Comparison of ENCODE assay signal across 8 cellular contexts in genomic region chr2:197145471-197146056, GRCh38.
DNase-seq lines count a peak whose midpoint lies in the region; ATAC-seq and TF ChIP-seq lines count a peak whose summit lies in the region.

No MANE protein-coding gene starts in this region.

- H3K9me3 ChIP-seq in Loucy (ENCODE audit: insufficient read depth, low read depth, low read length): no peaks in the 10 kb centered on the region

- no peaks in the 10 kb centered on the region for H4K20me1 ChIP-seq in Loucy (ENCODE audit: insufficient read depth, low read length, poor library complexity, severe bottlenecking)

- peak overlapping the region; percentile 57 for H3K4me2 ChIP-seq in Loucy (ENCODE audit: low read depth, low read length, poor library complexity, severe bottlenecking)

- peaks cover 75% of the 10 kb centered on the region for H3K4me1 Mint-ChIP-seq in activated CD4-positive, alpha-beta T cell treated with anti-CD3 and anti-CD28 coated beads for 36 hours
- peaks cover 73% of the 10 kb centered on the region for H3K4me1 Mint-ChIP-seq in activated T-cell treated with anti-CD3 and anti-CD28 coated beads, Interleukin-2, amount 50 U/mL, for 4 hours (ENCODE audit: low read depth)
- H3K4me1 Mint-ChIP-seq in stimulated activated naive B cell treated with anti-CD40 and anti-IgM and Interleukin-4, amounts not matched to agents 10 μg/mL and 1 μg/mL and 100 μg/mL, for 72 hours: peaks cover 41 to 71% of the 10 kb centered on the region in 2 donors

- POLR2A ChIA-PET in activated CD4-positive, alpha-beta T cell treated with anti-CD3 and anti-CD28 coated beads for 36 hours (lab: Charles Lee): interaction anchor here (1.5 kb wide), 1 partner anchor 17 kb away, joined by 3 read pairs; no protein-coding TSS in a partner anchor

- no peaks in the 10 kb centered on the region for H3K27me3 Mint-ChIP-seq in activated CD4-positive, alpha-beta T cell treated with anti-CD3 and anti-CD28 coated beads for 36 hours
- H3K27me3 Mint-ChIP-seq in activated T-cell treated with anti-CD3 and anti-CD28 coated beads, Interleukin-2, amount 50 U/mL, for 4 hours (ENCODE audit: low read depth): no peaks in the 10 kb centered on the region
- no peaks in the 10 kb centered on the region for H3K27me3 Mint-ChIP-seq in stimulated activated naive B cell treated with anti-CD40 and anti-IgM and Interleukin-4, amounts not matched to agents 10 μg/mL and 1 μg/mL and 100 μg/mL, for 72 hours

- H3K9me3 Mint-ChIP-seq in activated CD4-positive, alpha-beta T cell treated with anti-CD3 and anti-CD28 coated beads for 36 hours (ENCODE audit: low read depth): peaks cover 1% of the 10 kb centered on the region
- no peaks in the 10 kb centered on the region for H3K9me3 Mint-ChIP-seq in activated T-cell treated with anti-CD3 and anti-CD28 coated beads, Interleukin-2, amount 50 U/mL, for 4 hours
- H3K9me3 Mint-ChIP-seq in stimulated activated naive B cell treated with anti-CD40 and anti-IgM and Interleukin-4, amounts not matched to agents 10 μg/mL and 1 μg/mL and 100 μg/mL, for 72 hours: peaks cover 3 to 4% of the 10 kb centered on the region in 2 donors

- H3K9ac ChIP-seq in Loucy (ENCODE audit: low read depth, low read length, poor library complexity, severe bottlenecking): no peak overlapping the region

- peak overlapping the region; percentile 88 for H3K27ac Mint-ChIP-seq in activated CD4-positive, alpha-beta T cell treated with anti-CD3 and anti-CD28 coated beads for 36 hours
- H3K27ac Mint-ChIP-seq in stimulated activated naive B cell treated with anti-CD40 and anti-IgM and Interleukin-4, amounts not matched to agents 10 μg/mL and 1 μg/mL and 100 μg/mL, for 72 hours: peak overlapping the region; percentile 98

- DNase-seq in activated CD4-positive, alpha-beta T cell treated with anti-CD3 and anti-CD28 coated beads for 36 hours: no peak
- DNase-seq in activated CD4-positive, alpha-beta T cell treated with anti-CD3 and anti-CD28 coated beads for 4 hours: no peak
- no peak for DNase-seq in activated T-cell treated with anti-CD3 and anti-CD28 coated beads, Interleukin-2, amount 50 U/mL, for 4 hours
- peak; percentile 73 for DNase-seq in stimulated activated naive B cell treated with anti-CD40 and anti-IgM and Interleukin-4, amounts not matched to agents 10 μg/mL and 1 μg/mL and 100 μg/mL, for 72 hours
- no peak for DNase-seq in posterior cingulate gyrus
- DNase-seq in stimulated activated CD4-positive, alpha-beta T cell treated with anti-CD3 and anti-CD28 coated beads, Interleukin-4, amount 100 ng/mL, for 24 hours: no peak

- H3K36me3 ChIP-seq in Loucy (ENCODE audit: insufficient read depth, low read length): peaks cover 5% of the 10 kb centered on the region; the same call in 1 of the 2 replicates

- no peak for TF ChIP-seq CTCF in Loucy (conservative IDR thresholded peaks at IDR 0.05; ENCODE audit: low read length)

- CTCF ChIA-PET in activated CD4-positive, alpha-beta T cell treated with anti-CD3 and anti-CD28 coated beads for 36 hours (lab: Charles Lee): interaction anchor here (0.7 to 2.6 kb wide), 8 partner anchors 8 to 174 kb away, joined by 3 to 10 read pairs (median 3); no protein-coding TSS in a partner anchor

- H3K79me2 ChIP-seq in Loucy (ENCODE audit: insufficient read depth, low read length): peaks cover 18% of the 10 kb centered on the region; the same call in 1 of the 2 replicates

- H3K9me2 ChIP-seq in Loucy (replicated peaks; ENCODE audit: low read depth, low read length): no peaks in the 10 kb centered on the region

- peaks cover 9% of the 10 kb centered on the region; the same call in 1 of the 2 replicates for H3F3A ChIP-seq in Loucy (ENCODE audit: low read depth)

- peaks cover 14% of the 10 kb centered on the region for H3K4me1 ChIP-seq in Loucy (ENCODE audit: insufficient read depth, low read length, poor library complexity, severe bottlenecking)

- no peak overlapping the region for H3K4me3 Mint-ChIP-seq in activated CD4-positive, alpha-beta T cell treated with anti-CD3 and anti-CD28 coated beads for 36 hours
- no peak overlapping the region for H3K4me3 Mint-ChIP-seq in activated T-cell treated with anti-CD3 and anti-CD28 coated beads, Interleukin-2, amount 50 U/mL, for 4 hours
- peak overlapping the region; percentile 57 to 61 for H3K4me3 Mint-ChIP-seq in stimulated activated naive B cell treated with anti-CD40 and anti-IgM and Interleukin-4, amounts not matched to agents 10 μg/mL and 1 μg/mL and 100 μg/mL, for 72 hours

- peak overlapping the region; percentile 12 for H3K4me3 ChIP-seq in Loucy (ENCODE audit: low read length, poor library complexity, severe bottlenecking)

- ATAC-seq in activated CD4-positive, alpha-beta T cell treated with anti-CD3 and anti-CD28 coated beads for 36 hours: peak; percentile 81
- ATAC-seq in GM21786 (IDR thresholded peaks at IDR 0.05; ENCODE audit: unreplicated experiment): peak; percentile 96
- peak; percentile 78 to 93 for ATAC-seq in activated T-cell treated with anti-CD3 and anti-CD28 coated beads, Interleukin-2, amount 50 U/mL, for 4 hours
- peak; percentile 95 to 97 for ATAC-seq in stimulated activated naive B cell treated with anti-CD40 and anti-IgM and Interleukin-4, amounts not matched to agents 10 μg/mL and 1 μg/mL and 100 μg/mL, for 72 hours (replicated peaks)

- intact Hi-C loops in activated CD4-positive, alpha-beta T cell treated with anti-CD3 and anti-CD28 coated beads for 36 hours (cut with DNase I, micrococcal nuclease): loop anchor here in 1 of 2 experiments (2.0 kb wide), 1 partner anchor 13 kb away; no protein-coding TSS in a partner anchor
- intact Hi-C loops in posterior cingulate gyrus (cut with DNase I): no loop called here

- no peaks in the 10 kb centered on the region for H3K27me3 ChIP-seq in Loucy (ENCODE audit: insufficient read depth, low read length, poor library complexity, severe bottlenecking)

- 0 out of 2 replicates have a peak overlapping the region, but pooled peaks have one; percentile 9 for H2AFZ ChIP-seq in Loucy (ENCODE audit: low read length)

- H3K36me3 Mint-ChIP-seq in activated CD4-positive, alpha-beta T cell treated with anti-CD3 and anti-CD28 coated beads for 36 hours (ENCODE audit: low read depth): peaks cover 32% of the 10 kb centered on the region
- H3K36me3 Mint-ChIP-seq in activated T-cell treated with anti-CD3 and anti-CD28 coated beads, Interleukin-2, amount 50 U/mL, for 4 hours (ENCODE audit: insufficient read depth): peaks cover 11% of the 10 kb centered on the region
- peaks cover 16 to 51% of the 10 kb centered on the region in 2 donors for H3K36me3 Mint-ChIP-seq in stimulated activated naive B cell treated with anti-CD40 and anti-IgM and Interleukin-4, amounts not matched to agents 10 μg/mL and 1 μg/mL and 100 μg/mL, for 72 hours

Comparison
In these comparisons a context has a peak if more than half of its experiments do, and no peak if none do; other contexts are left out.
1. H3K4me3 Mint-ChIP-seq: peak in stimulated activated naive B cell treated with anti-CD40 and anti-IgM and Interleukin-4, amounts not matched to agents 10 μg/mL and 1 μg/mL and 100 μg/mL, for 72 hours (2 of 2); none in activated CD4-positive, alpha-beta T cell treated with anti-CD3 and anti-CD28 coated beads for 36 hours (single experiment) and activated T-cell treated with anti-CD3 and anti-CD28 coated beads, Interleukin-2, amount 50 U/mL, for 4 hours (single experiment).
2. Peak in every context shown above with its lines, with median percentiles within 50 percentile points of each other: ATAC-seq.